8 cellular contexts compared by ENCODE assay signal in the genomic region with DNA sequence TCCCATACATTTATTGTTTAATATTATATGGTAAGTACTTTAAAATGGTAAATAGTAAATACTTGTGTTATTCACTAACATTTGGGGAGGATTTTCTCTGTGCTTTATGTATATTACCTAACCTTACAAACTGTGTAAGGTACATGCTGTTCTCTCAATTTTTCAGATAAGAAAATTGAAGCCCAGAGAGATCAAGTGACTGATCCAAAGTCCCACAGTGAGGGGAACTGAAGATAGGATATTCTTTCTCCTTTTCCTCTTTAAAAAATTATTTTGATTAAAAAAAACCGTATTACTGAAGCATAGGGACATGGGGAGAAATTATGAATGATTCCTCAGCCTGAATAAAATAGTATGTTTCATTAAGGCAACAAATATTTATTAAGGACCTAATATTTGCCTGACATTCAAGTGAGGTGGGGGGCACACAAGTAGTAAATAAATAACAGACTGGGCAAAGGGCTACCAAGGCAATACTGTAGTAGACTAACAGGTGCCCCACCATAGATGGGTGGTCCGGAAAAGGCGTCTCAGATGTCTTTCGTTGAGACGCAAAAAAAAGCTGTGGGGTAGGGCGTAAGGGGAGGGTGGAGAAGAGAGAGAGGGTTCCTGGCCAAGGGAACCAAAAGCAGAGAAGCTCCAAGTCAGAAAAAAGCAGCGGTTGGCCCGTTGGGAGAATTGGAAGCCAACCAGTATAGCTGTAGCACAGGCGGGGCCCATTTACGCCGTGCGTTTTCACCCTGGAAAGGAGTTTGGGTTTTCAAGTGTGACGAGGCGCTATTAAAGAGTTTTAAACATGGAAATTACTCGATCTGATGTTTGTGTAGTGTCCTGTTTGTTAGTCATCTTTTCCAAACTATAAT. TPM values are rescaled to one million over a fixed set of nuclear protein-coding genes. Genes with fewer than 3 reads are reported as not detected.
DNase-seq lines count a peak whose midpoint lies in the region; ATAC-seq and TF ChIP-seq lines count a peak whose summit lies in the region.

No MANE protein-coding gene starts in this region.

- intact Hi-C loops in activated CD4-positive, alpha-beta T cell treated with anti-CD3 and anti-CD28 coated beads, Interleukin-2, amount 10 ng/mL, durations not matched to agents 24 days and 14 days (cut with micrococcal nuclease), result loop anchor here (2.0 kb wide), 2 partner anchors 17 to 47 kb away; partner anchors contain the start of gene AGO1
- intact Hi-C loops in lower lobe of right lung (cut with DNase I), result no loop called here

- no peaks in the 10 kb centered on the region for H3K9me3 ChIP-seq in lower lobe of right lung

- no peaks in the 10 kb centered on the region for H3K27me3 ChIP-seq in lower lobe of right lung (ENCODE audit: low read depth)

- peaks cover 2% of the 10 kb centered on the region for H3K36me3 Mint-ChIP-seq in activated CD4-positive, alpha-beta T cell treated with anti-CD3 and anti-CD28 coated beads, Interleukin-2, amount 10 ng/mL, durations not matched to agents 24 days and 14 days (ENCODE audit: low read depth)

- peak overlapping the region; percentile 95 for H3K27ac Mint-ChIP-seq in activated CD4-positive, alpha-beta T cell treated with anti-CD3 and anti-CD28 coated beads, Interleukin-2, amount 10 ng/mL, durations not matched to agents 24 days and 14 days

- no peaks in the 10 kb centered on the region for H3K27me3 Mint-ChIP-seq in activated CD4-positive, alpha-beta T cell treated with anti-CD3 and anti-CD28 coated beads, Interleukin-2, amount 10 ng/mL, durations not matched to agents 24 days and 14 days

- no peak for TF ChIP-seq CTCF in lower lobe of right lung (IDR thresholded peaks at IDR 0.05)

- peak overlapping the region; percentile 89 for H3K4me3 Mint-ChIP-seq in activated CD4-positive, alpha-beta T cell treated with anti-CD3 and anti-CD28 coated beads, Interleukin-2, amount 10 ng/mL, durations not matched to agents 24 days and 14 days

- H3K36me3 ChIP-seq in lower lobe of right lung, result no peaks in the 10 kb centered on the region

- H3K27ac ChIP-seq in lower lobe of right lung, result peak overlapping the region; percentile 93

- ATAC-seq in lower lobe of right lung, result peak; percentile 45 to 59

- peak overlapping the region; percentile 80 for H3K4me3 ChIP-seq in lower lobe of right lung

- peaks cover 22% of the 10 kb centered on the region for H3K4me1 Mint-ChIP-seq in activated CD4-positive, alpha-beta T cell treated with anti-CD3 and anti-CD28 coated beads, Interleukin-2, amount 10 ng/mL, durations not matched to agents 24 days and 14 days

- peaks cover 33% of the 10 kb centered on the region for H3K4me1 ChIP-seq in lower lobe of right lung

- DNase-seq in SHP77 (lab: John Stamatoyannopoulos, UW) (peak; percentile 22 to 24), SHP77 treated with DMSO at 0.1 percent for 48 hours (lab: John Stamatoyannopoulos, UW) (no peak), NCI-H2107 (lab: John Stamatoyannopoulos, UW) (peak; percentile 25), lower lobe of right lung (peak; percentile 53), OCI-M2 (lab: John Stamatoyannopoulos, UW; ENCODE audit: unreplicated experiment) (no peak)
- DNase-seq in activated CD4-positive, alpha-beta T cell treated with anti-CD3 and anti-CD28 coated beads, Interleukin-2, amount 10 ng/mL, durations not matched to agents 24 days and 14 days, result peak; percentile 79
- peak; percentile 12 for DNase-seq in effector CD4-positive, alpha-beta T cell
- DNase-seq in stimulated activated CD8-positive, alpha-beta memory T cell treated with anti-CD3 and anti-CD28 coated beads, Interleukin-4, amount 100 ng/mL, for 24 hours (ENCODE audit: low read depth), result peak; percentile 4

- H3K9me3 Mint-ChIP-seq in activated CD4-positive, alpha-beta T cell treated with anti-CD3 and anti-CD28 coated beads, Interleukin-2, amount 10 ng/mL, durations not matched to agents 24 days and 14 days, result no peaks in the 10 kb centered on the region

RNA-seq across cellular contexts. Expression of gene AGO3, which starts 0.9 kb away (rescaled TPM):
- 25.9 and 32.1 TPM in 2 replicates for total RNA-seq in activated CD4-positive, alpha-beta T cell treated with anti-CD3 and anti-CD28 coated beads, Interleukin-2, amount 10 ng/mL, durations not matched to agents 24 days and 14 days
- 33.9 TPM for total RNA-seq in lower lobe of right lung

RNA-seq across cellular contexts. Expression of gene AGO1, which starts 47.0 kb away (rescaled TPM):
- total RNA-seq in activated CD4-positive, alpha-beta T cell treated with anti-CD3 and anti-CD28 coated beads, Interleukin-2, amount 10 ng/mL, durations not matched to agents 24 days and 14 days, result 38.6 and 39.1 TPM in 2 replicates
- 26.9 TPM for total RNA-seq in lower lobe of right lung

Comparison
In these comparisons a context has a peak if more than half of its experiments do, and no peak if none do; other contexts are left out.
1. DNase-seq: peak in SHP77 (2 of 2), NCI-H2107 (single experiment), activated CD4-positive, alpha-beta T cell treated with anti-CD3 and anti-CD28 coated beads, Interleukin-2, amount 10 ng/mL, durations not matched to agents 24 days and 14 days (single experiment), effector CD4-positive, alpha-beta T cell (single experiment), lower lobe of right lung (single experiment) and stimulated activated CD8-positive, alpha-beta memory T cell treated with anti-CD3 and anti-CD28 coated beads, Interleukin-4, amount 100 ng/mL, for 24 hours (single experiment); none in SHP77 treated with DMSO at 0.1 percent for 48 hours (single experiment) and OCI-M2 (single experiment).